In genomic region chr13:77105051-77105450, GRCh38 we compare ENCODE assay signal across 25 cellular contexts.
A peak's percentile ranks its signal among the peaks of the same experiment; 100 is the strongest.
DNase-seq lines count a peak whose midpoint lies in the region; ATAC-seq and TF ChIP-seq lines count a peak whose summit lies in the region.
"Had no signal": no experiment of that assay in that cellular context is flagged by ENCODE, and none has a peak within 500 bp of the region (broad histone marks: within the 10 kb centered on the region; RNA-seq: fewer than 3 reads in every experiment).

No MANE protein-coding gene starts in this region.

- 100% methylated on average over 2 of the region's 2 CpGs for WGBS in mammary epithelial cell (ENCODE audit: low coverage, missing lambda C conversion rate)

- H2AFZ ChIP-seq in neural progenitor cell (replicated peaks) (no peak overlapping the region), mammary epithelial cell (ENCODE audit: low read depth, low read length) (no peak overlapping the region)

- in situ Hi-C loops in mammary epithelial cell (cut with MboI; ENCODE audit: low sequenced_read_pairs in 2 of 2) = no loop called here

- CTCF ChIA-PET in WTC11 (lab: Charles Lee) = no interaction called here
- CTCF ChIA-PET in mammary epithelial cell (lab: Charles Lee; ENCODE audit: low non-redundant PET) = no interaction called here
- CTCF ChIA-PET in Caco-2 (lab: Charles Lee) = no interaction called here

- H3K27ac Mint-ChIP-seq in WTC11 (peak overlapping the region; percentile 65; the same call in 1 of the 2 replicates), neural progenitor cell (no peak overlapping the region), Caco-2 (ENCODE audit: unreplicated experiment) (no peak overlapping the region)
- H3K27ac Mint-ChIP-seq in stimulated activated effector memory CD8-positive, alpha-beta T cell treated with anti-CD3 and anti-CD28 coated beads, Interleukin-12 subunit alpha, Interleukin-12 subunit beta, amount 100 ng/mL, for 72 hours = peak overlapping the region; percentile 43

- H3K36me3 ChIP-seq in neural progenitor cell = no peaks in the 10 kb centered on the region
- no peaks in the 10 kb centered on the region for H3K36me3 ChIP-seq in mammary epithelial cell (ENCODE audit: insufficient read depth, low read length)
- H3K36me3 ChIP-seq in Caco-2 (ENCODE audit: control insufficient read depth, insufficient read depth, low read length) = no peaks in the 10 kb centered on the region
- H3K36me3 ChIP-seq: BE2C had no signal

- POLR2A ChIA-PET in WTC11 (lab: Charles Lee) (no interaction called here), Caco-2 (lab: Charles Lee) (no interaction called here)

- dilution Hi-C loops in mammary epithelial cell (cut with HindIII; ENCODE audit: low sequenced_read_pairs) = no loop called here

- DNase-seq in WTC11 (ENCODE audit: low spot score) (no peak), neural progenitor cell (ENCODE audit: low spot score) (no peak), D341Med (ENCODE audit: low spot score) (no peak), mammary epithelial cell (no peak), Caco-2 (no peak)
- no peak for DNase-seq in stimulated activated effector memory CD8-positive, alpha-beta T cell treated with anti-CD3 and anti-CD28 coated beads, Interleukin-12 subunit alpha, Interleukin-12 subunit beta, amount 100 ng/mL, for 72 hours (ENCODE audit: low spot score in 2 of 2)
- DNase-seq: 8988T; ACHN; BE2C; C1 segment of cervical spinal cord; Calu3; CD4-positive, alpha-beta memory T cell; CD4-positive, CD25-positive, alpha-beta regulatory T cell; CD8-positive, alpha-beta memory T cell; COR-L47; DMS 273 treated with DMSO at 0.1 percent for 48 hours; DMS153; DMS53; DMS79; DND-41; EL; GDM1 had no signal

- BruUV-seq in mammary epithelial cell (replicated peaks; lab: Mats Ljungman, UMichigan) (no TSS peak), Caco-2 (replicated peaks; lab: Mats Ljungman, UMichigan) (no TSS peak)

- peaks cover 6% of the 10 kb centered on the region for H3K4me1 ChIP-seq in neural progenitor cell
- H3K4me1 ChIP-seq in mammary epithelial cell (ENCODE audit: insufficient read depth, low read length) = no peaks in the 10 kb centered on the region
- peaks cover 6% of the 10 kb centered on the region; the same call in 1 of the 2 replicates for H3K4me1 ChIP-seq in Caco-2
- H3K4me1 ChIP-seq: BLaER1 had no signal

- H3K27me3 ChIP-seq in neural progenitor cell (no peaks in the 10 kb centered on the region), mammary epithelial cell (ENCODE audit: insufficient read depth, low read length) (no peaks in the 10 kb centered on the region), Caco-2 (replicated peaks; ENCODE audit: control insufficient read depth, insufficient read depth, low read length) (no peaks in the 10 kb centered on the region)
- H3K27me3 ChIP-seq: BE2C, BLaER1 had no signal

- H3K9ac ChIP-seq in neural progenitor cell (no peak overlapping the region), mammary epithelial cell (ENCODE audit: insufficient read depth, low read length) (no peak overlapping the region)
- H3K9ac ChIP-seq: BLaER1 had no signal

- H3K27ac ChIP-seq in neural progenitor cell = peak overlapping the region; percentile 0
- no peak overlapping the region for H3K27ac ChIP-seq in mammary epithelial cell (ENCODE audit: insufficient read depth, low read depth, low read length)
- H3K27ac ChIP-seq: BLaER1 had no signal

- H3K4me1 Mint-ChIP-seq in WTC11 = no peaks in the 10 kb centered on the region
- H3K4me1 Mint-ChIP-seq in neural progenitor cell = no peaks in the 10 kb centered on the region
- no peaks in the 10 kb centered on the region for H3K4me1 Mint-ChIP-seq in stimulated activated effector memory CD8-positive, alpha-beta T cell treated with anti-CD3 and anti-CD28 coated beads, Interleukin-12 subunit alpha, Interleukin-12 subunit beta, amount 100 ng/mL, for 72 hours
- H3K4me1 Mint-ChIP-seq in Caco-2 (ENCODE audit: low read depth, unreplicated experiment) = no peaks in the 10 kb centered on the region
- H3K4me1 Mint-ChIP-seq: CD14-positive monocyte; CD8-positive, alpha-beta memory T cell had no signal

- H3K27me3 Mint-ChIP-seq in WTC11 (ENCODE audit: low read depth) (no peaks in the 10 kb centered on the region), neural progenitor cell (ENCODE audit: insufficient read depth, low read depth) (no peaks in the 10 kb centered on the region), Caco-2 (ENCODE audit: insufficient read depth, unreplicated experiment) (no peaks in the 10 kb centered on the region)
- H3K27me3 Mint-ChIP-seq: CD4-positive, alpha-beta memory T cell; CD4-positive, CD25-positive, alpha-beta regulatory T cell; CD8-positive, alpha-beta memory T cell had no signal

- H3K9me3 Mint-ChIP-seq in WTC11 (peaks cover 13% of the 10 kb centered on the region), neural progenitor cell (peaks cover 10% of the 10 kb centered on the region), Caco-2 (ENCODE audit: unreplicated experiment) (peaks cover 7% of the 10 kb centered on the region)
- H3K9me3 Mint-ChIP-seq in stimulated activated effector memory CD8-positive, alpha-beta T cell treated with anti-CD3 and anti-CD28 coated beads, Interleukin-12 subunit alpha, Interleukin-12 subunit beta, amount 100 ng/mL, for 72 hours = no peaks in the 10 kb centered on the region

- no peak for TF ChIP-seq CTCF in WTC11 (IDR thresholded peaks at IDR 0.05)
- no peak for TF ChIP-seq CTCF in neural progenitor cell (IDR thresholded peaks at IDR 0.05)
- TF ChIP-seq CTCF in mammary epithelial cell (conservative IDR thresholded peaks at IDR 0.05 in 1 of 2, IDR thresholded peaks at IDR 0.05 in 1 of 2; ENCODE audit: extremely low read depth in 1 of 2, insufficient read depth in 1 of 2, low read depth in 1 of 2, low read length in 2 of 2) = no peak
- no peak for TF ChIP-seq CTCF in Caco-2 (IDR thresholded peaks at IDR 0.05; ENCODE audit: insufficient read depth in 1 of 2, low read depth in 1 of 2, low read length in 1 of 2, severe bottlenecking in 1 of 2, unreplicated experiment in 1 of 2)

- no peak for ATAC-seq in WTC11
- no peak for ATAC-seq in stimulated activated effector memory CD8-positive, alpha-beta T cell treated with anti-CD3 and anti-CD28 coated beads, Interleukin-12 subunit alpha, Interleukin-12 subunit beta, amount 100 ng/mL, for 72 hours
- ATAC-seq: GM12878 had no signal

- H3K79me2 ChIP-seq in neural progenitor cell (ENCODE audit: low read depth) = no peaks in the 10 kb centered on the region
- H3K79me2 ChIP-seq in mammary epithelial cell (ENCODE audit: insufficient read depth, low read length) = no peaks in the 10 kb centered on the region

- H3K4me2 ChIP-seq in neural progenitor cell (no peak overlapping the region), mammary epithelial cell (ENCODE audit: insufficient read depth, low read depth, low read length) (no peak overlapping the region)
- H3K4me2 ChIP-seq: BLaER1 had no signal

- H3K9me3 ChIP-seq in neural progenitor cell (ENCODE audit: low read depth) = peaks cover 2% of the 10 kb centered on the region
- no peaks in the 10 kb centered on the region for H3K9me3 ChIP-seq in mammary epithelial cell (replicated peaks; ENCODE audit: insufficient read depth, low read length)
- H3K9me3 ChIP-seq in Caco-2 = no peaks in the 10 kb centered on the region
- H3K9me3 ChIP-seq: BE2C had no signal

- peaks cover 6% of the 10 kb centered on the region for H3F3A ChIP-seq in neural progenitor cell (ENCODE audit: low read depth)

- no peak overlapping the region for H3K4me3 Mint-ChIP-seq in WTC11
- no peak overlapping the region for H3K4me3 Mint-ChIP-seq in neural progenitor cell
- no peak overlapping the region for H3K4me3 Mint-ChIP-seq in stimulated activated effector memory CD8-positive, alpha-beta T cell treated with anti-CD3 and anti-CD28 coated beads, Interleukin-12 subunit alpha, Interleukin-12 subunit beta, amount 100 ng/mL, for 72 hours
- H3K4me3 Mint-ChIP-seq in Caco-2 (ENCODE audit: unreplicated experiment) = no peak overlapping the region
- H3K4me3 Mint-ChIP-seq: CD14-positive monocyte; CD4-positive, alpha-beta memory T cell; CD4-positive, CD25-positive, alpha-beta regulatory T cell; CD8-positive, alpha-beta memory T cell had no signal

- peaks cover 19% of the 10 kb centered on the region for H3K36me3 Mint-ChIP-seq in WTC11
- peaks cover 9% of the 10 kb centered on the region for H3K36me3 Mint-ChIP-seq in neural progenitor cell
- H3K36me3 Mint-ChIP-seq in stimulated activated effector memory CD8-positive, alpha-beta T cell treated with anti-CD3 and anti-CD28 coated beads, Interleukin-12 subunit alpha, Interleukin-12 subunit beta, amount 100 ng/mL, for 72 hours = peaks cover 4% of the 10 kb centered on the region
- H3K36me3 Mint-ChIP-seq in Caco-2 (ENCODE audit: insufficient read depth, unreplicated experiment) = peaks cover 4% of the 10 kb centered on the region

- H3K4me3 ChIP-seq in neural progenitor cell = no peak overlapping the region
- H3K4me3 ChIP-seq in mammary epithelial cell (replicated peaks in 1 of 3; ENCODE audit: insufficient read depth in 1 of 3, low read depth in 2 of 3, low read length in 3 of 3) = no peak overlapping the region
- H3K4me3 ChIP-seq in Caco-2 (ENCODE audit: low read depth, low read length) = no peak overlapping the region
- H3K4me3 ChIP-seq: BLaER1, GM12878 had no signal

- H4K20me1 ChIP-seq in neural progenitor cell (ENCODE audit: low read depth) = no peaks in the 10 kb centered on the region
- H4K20me1 ChIP-seq in mammary epithelial cell (ENCODE audit: insufficient read depth, low read length) = no peaks in the 10 kb centered on the region
- H4K20me1 ChIP-seq: BLaER1 had no signal

- intact Hi-C loops in mammary epithelial cell (cut with micrococcal nuclease) = no loop called here
- intact Hi-C loops in Caco-2 (cut with micrococcal nuclease; ENCODE audit: unreplicated experiment) = no loop called here

TF ChIP-seq in WTC11, 78 proteins besides CTCF, POLR2A, EP300 and RAD21 (continues in another document):
- TF ChIP-seq PREB (CRISPR knock-in tag; IDR thresholded peaks at IDR 0.05; ENCODE audit: borderline replicate concordance) = no peak
- TF ChIP-seq SP1 (CRISPR knock-in tag; conservative IDR thresholded peaks at IDR 0.05) = no peak
- no peak for TF ChIP-seq IRF1 (CRISPR knock-in tag; IDR thresholded peaks at IDR 0.05)
- no peak for TF ChIP-seq ESRRA (CRISPR knock-in tag; IDR thresholded peaks at IDR 0.05; ENCODE audit: borderline replicate concordance)

Comparison
In these comparisons a context has a peak if more than half of its experiments do, and no peak if none do; other contexts are left out.
1. H3K27ac Mint-ChIP-seq: peak in WTC11 (single experiment) and stimulated activated effector memory CD8-positive, alpha-beta T cell treated with anti-CD3 and anti-CD28 coated beads, Interleukin-12 subunit alpha, Interleukin-12 subunit beta, amount 100 ng/mL, for 72 hours (single experiment); none in neural progenitor cell (single experiment) and Caco-2 (single experiment).